In genomic region chr2:218271865-218272530, GRCh38 we compare ENCODE assay signal across 8 cellular contexts. TPM values are rescaled to one million over a fixed set of nuclear protein-coding genes. Genes with fewer than 3 reads are reported as not detected.
DNase-seq lines count a peak whose midpoint lies in the region; TF ChIP-seq lines count a peak whose summit lies in the region.

No MANE protein-coding gene starts in this region.

- H3K4me3 ChIP-seq in liver (ENCODE audit: low read depth in 1 of 3, low read length in 3 of 3) (no peak overlapping the region), testis (no peak overlapping the region)

- WGBS in liver = 65% methylated on average over 5 of the region's 5 CpGs
- WGBS in testis, 2 donors = 44 to 49% methylated on average over 4 to 5 of the region's 5 CpGs

- no peak for TF ChIP-seq CTCF in liver (IDR thresholded peaks at IDR 0.05; ENCODE audit: low read depth, low read length, missing input control)
- TF ChIP-seq CTCF in testis (IDR thresholded peaks at IDR 0.05) = no peak

- H3K9ac ChIP-seq in liver (ENCODE audit: low read depth in 1 of 2, low read length in 2 of 2) = no peak overlapping the region

- peaks cover 8 to 34% (median 32%) of the 10 kb centered on the region in 4 donors for H3K36me3 ChIP-seq in liver (ENCODE audit: control insufficient read depth in 4 of 4, insufficient read depth in 3 of 4, low read depth in 1 of 4, low read length in 3 of 4)
- H3K36me3 ChIP-seq in testis (ENCODE audit: low read depth, missing control alignments) = no peaks in the 10 kb centered on the region

- H3K9me3 ChIP-seq in liver (ENCODE audit: control insufficient read depth in 4 of 4, low read length in 3 of 4) = no peaks in the 10 kb centered on the region
- H3K9me3 ChIP-seq in testis = no peaks in the 10 kb centered on the region

- peak overlapping the region; percentile 97 for H3K27ac Mint-ChIP-seq in activated T-cell treated with anti-CD3 and anti-CD28 coated beads, Interleukin-2, amount 50 U/mL, for 24 hours
- H3K27ac Mint-ChIP-seq in activated naive CD8-positive, alpha-beta T cell treated with anti-CD3 and anti-CD28 coated beads for 36 hours = peak overlapping the region; percentile 21

- H3K27ac ChIP-seq in liver (ENCODE audit: low read depth in 1 of 2, low read length in 2 of 2) (peak overlapping the region; percentile 35 to 49), testis (peak overlapping the region; percentile 21 to 56)

- H3K4me1 Mint-ChIP-seq in activated T-cell treated with anti-CD3 and anti-CD28 coated beads, Interleukin-2, amount 50 U/mL, for 24 hours (ENCODE audit: low read depth) = peaks cover 39% of the 10 kb centered on the region
- peaks cover 39% of the 10 kb centered on the region for H3K4me1 Mint-ChIP-seq in activated naive CD8-positive, alpha-beta T cell treated with anti-CD3 and anti-CD28 coated beads for 36 hours

- no peaks in the 10 kb centered on the region for H3K27me3 ChIP-seq in liver (ENCODE audit: control insufficient read depth in 4 of 4, insufficient read depth in 4 of 4, low read length in 3 of 4)
- no peaks in the 10 kb centered on the region for H3K27me3 ChIP-seq in testis

- intact Hi-C loops in testis (cut with DNase I; ENCODE audit: low total_unique reads) = no loop called here

- no peak for TF ChIP-seq RAD21 in liver (IDR thresholded peaks at IDR 0.05)

- H3K36me3 Mint-ChIP-seq in activated T-cell treated with anti-CD3 and anti-CD28 coated beads, Interleukin-2, amount 50 U/mL, for 24 hours (ENCODE audit: low read depth) = peaks cover 80% of the 10 kb centered on the region
- H3K36me3 Mint-ChIP-seq in activated naive CD8-positive, alpha-beta T cell treated with anti-CD3 and anti-CD28 coated beads for 36 hours = peaks cover 13% of the 10 kb centered on the region

- H3K27me3 Mint-ChIP-seq in activated T-cell treated with anti-CD3 and anti-CD28 coated beads, Interleukin-2, amount 50 U/mL, for 24 hours = no peaks in the 10 kb centered on the region
- H3K27me3 Mint-ChIP-seq in activated naive CD8-positive, alpha-beta T cell treated with anti-CD3 and anti-CD28 coated beads for 36 hours = no peaks in the 10 kb centered on the region

- no peak for DNase-seq in activated T-cell treated with anti-CD3 and anti-CD28 coated beads, Interleukin-2, amount 50 U/mL, for 24 hours
- no peak for DNase-seq in activated T-cell treated with anti-CD3 and anti-CD28 coated beads, Interleukin-2, amount 50 U/mL, for 1 hour
- no peak for DNase-seq in activated naive CD8-positive, alpha-beta T cell treated with anti-CD3 and anti-CD28 coated beads for 36 hours
- DNase-seq in testis = no peak
- DNase-seq in NCI-H1694 treated with DMSO at 0.1 percent for 48 hours (lab: John Stamatoyannopoulos, UW) = no peak
- no peak for DNase-seq in NCI-H2171 (lab: John Stamatoyannopoulos, UW)
- DNase-seq in NCI-H524 (lab: John Stamatoyannopoulos, UW) = no peak

- no peaks in the 10 kb centered on the region for H3K9me3 Mint-ChIP-seq in activated T-cell treated with anti-CD3 and anti-CD28 coated beads, Interleukin-2, amount 50 U/mL, for 24 hours
- no peaks in the 10 kb centered on the region for H3K9me3 Mint-ChIP-seq in activated naive CD8-positive, alpha-beta T cell treated with anti-CD3 and anti-CD28 coated beads for 36 hours

- peak overlapping the region; percentile 90 for H3K4me3 Mint-ChIP-seq in activated T-cell treated with anti-CD3 and anti-CD28 coated beads, Interleukin-2, amount 50 U/mL, for 24 hours
- H3K4me3 Mint-ChIP-seq in activated naive CD8-positive, alpha-beta T cell treated with anti-CD3 and anti-CD28 coated beads for 36 hours = peak overlapping the region; percentile 94

- TF ChIP-seq POLR2A in testis (IDR thresholded peaks at IDR 0.05) = no peak

- H3K4me1 ChIP-seq in liver (ENCODE audit: control insufficient read depth in 4 of 4, insufficient read depth in 4 of 4, low read length in 3 of 4) (peaks cover 2 to 37% (median 29%) of the 10 kb centered on the region in 4 donors), testis (peaks cover 30% of the 10 kb centered on the region)

TF ChIP-seq in liver, 16 proteins besides CTCF, POLR2A, EP300 and RAD21:
- TF ChIP-seq FOXA1 (IDR thresholded peaks at IDR 0.05) (no peak), HNF4A (conservative IDR thresholded peaks at IDR 0.05) (no peak), EGR1 (IDR thresholded peaks at IDR 0.05; ENCODE audit: low read depth in 2 of 2) (no peak), NR2F2 (IDR thresholded peaks at IDR 0.05) (no peak), TAF1 (conservative IDR thresholded peaks at IDR 0.05) (no peak), GABPA (IDR thresholded peaks at IDR 0.05 in 1 of 2, conservative IDR thresholded peaks at IDR 0.05 in 1 of 2) (no peak), RXRA (IDR thresholded peaks at IDR 0.05) (no peak)
- TF ChIP-seq, protein P1, sequence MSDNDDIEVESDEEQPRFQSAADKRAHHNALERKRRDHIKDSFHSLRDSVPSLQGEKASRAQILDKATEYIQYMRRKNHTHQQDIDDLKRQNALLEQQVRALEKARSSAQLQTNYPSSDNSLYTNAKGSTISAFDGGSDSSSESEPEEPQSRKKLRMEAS (IDR thresholded peaks at IDR 0.05) = no peak
- TF ChIP-seq, protein P2, sequence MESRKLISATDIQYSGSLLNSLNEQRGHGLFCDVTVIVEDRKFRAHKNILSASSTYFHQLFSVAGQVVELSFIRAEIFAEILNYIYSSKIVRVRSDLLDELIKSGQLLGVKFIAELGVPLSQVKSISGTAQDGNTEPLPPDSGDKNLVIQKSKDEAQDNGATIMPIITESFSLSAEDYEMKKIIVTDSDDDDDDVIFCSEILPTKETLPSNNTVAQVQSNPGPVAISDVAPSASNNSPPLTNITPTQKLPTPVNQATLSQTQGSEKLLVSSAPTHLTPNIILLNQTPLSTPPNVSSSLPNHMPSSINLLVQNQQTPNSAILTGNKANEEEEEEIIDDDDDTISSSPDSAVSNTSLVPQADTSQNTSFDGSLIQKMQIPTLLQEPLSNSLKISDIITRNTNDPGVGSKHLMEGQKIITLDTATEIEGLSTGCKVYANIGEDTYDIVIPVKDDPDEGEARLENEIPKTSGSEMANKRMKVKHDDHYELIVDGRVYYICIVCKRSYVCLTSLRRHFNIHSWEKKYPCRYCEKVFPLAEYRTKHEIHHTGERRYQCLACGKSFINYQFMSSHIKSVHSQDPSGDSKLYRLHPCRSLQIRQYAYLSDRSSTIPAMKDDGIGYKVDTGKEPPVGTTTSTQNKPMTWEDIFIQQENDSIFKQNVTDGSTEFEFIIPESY (IDR thresholded peaks at IDR 0.05) = no peak

RNA-seq across cellular contexts. Expression of gene PNKD, which starts 1.7 kb away (rescaled TPM):
- total RNA-seq in activated naive CD8-positive, alpha-beta T cell treated with anti-CD3 and anti-CD28 coated beads for 36 hours = 10 to 100 TPM; 23.6 to 25.1 TPM
- total RNA-seq in liver = 10 to 100 TPM; 28.5 to 68.6 TPM
- 100 to 1,000 TPM; 121 to 161 TPM for polyA plus RNA-seq in liver
- 10 to 100 TPM; 79.3 to 84.2 TPM for total RNA-seq in testis
- 90.7 TPM for polyA plus RNA-seq in testis (ENCODE audit: insufficient read depth, low read depth, low replicate concordance)

RNA-seq across cellular contexts. Expression of gene AAMP, which starts 2.1 kb away (rescaled TPM):
- total RNA-seq in activated naive CD8-positive, alpha-beta T cell treated with anti-CD3 and anti-CD28 coated beads for 36 hours = 10 to 100 TPM; 94.6 to 97.7 TPM
- total RNA-seq in liver (100 to 1,000 TPM in 1 of 2 donors, 10 to 100 TPM in 1; 79.9 to 116 TPM), testis (100 to 1,000 TPM; 154 to 177 TPM)
- polyA plus RNA-seq in liver (10 to 100 TPM; 63.6 to 69.2 TPM), testis (ENCODE audit: insufficient read depth, low read depth, low replicate concordance) (112 TPM)

RNA-seq across cellular contexts. Expression of gene GPBAR1, which starts 11.2 kb away (rescaled TPM):
- total RNA-seq in activated naive CD8-positive, alpha-beta T cell treated with anti-CD3 and anti-CD28 coated beads for 36 hours = under 1 TPM; 0.24 to 0.58 TPM
- total RNA-seq in liver (1 to 10 TPM in 1 of 2 donors, under 1 TPM in 1; 0.42 to 1.4 TPM), testis (1 to 10 TPM; 1.5 to 1.8 TPM)
- polyA plus RNA-seq in liver (1 to 10 TPM; 2.1 to 2.7 TPM), testis (ENCODE audit: insufficient read depth, low read depth, low replicate concordance) (3.4 TPM)

RNA-seq across cellular contexts. Expression of gene TMBIM1, which starts 20.3 kb away (rescaled TPM):
- total RNA-seq in activated naive CD8-positive, alpha-beta T cell treated with anti-CD3 and anti-CD28 coated beads for 36 hours = 10 to 100 TPM; 47.5 to 52.2 TPM
- 100 to 1,000 TPM; 122 to 133 TPM for total RNA-seq in liver
- 100 to 1,000 TPM in 1 of 2 donors, 10 to 100 TPM in 1; 61.8 to 106 TPM for polyA plus RNA-seq in liver
- 10 to 100 TPM; 59.9 to 81.0 TPM for total RNA-seq in testis
- 77.6 TPM for polyA plus RNA-seq in testis (ENCODE audit: insufficient read depth, low read depth, low replicate concordance)

RNA-seq across cellular contexts. Expression of gene ARPC2, which starts 55.0 kb away (rescaled TPM):
- total RNA-seq in activated naive CD8-positive, alpha-beta T cell treated with anti-CD3 and anti-CD28 coated beads for 36 hours = 100 to 1,000 TPM; 562 to 566 TPM
- total RNA-seq in liver (10 to 100 TPM; 58.1 to 74.7 TPM), testis (100 to 1,000 TPM; 255 to 271 TPM)
- polyA plus RNA-seq in liver (10 to 100 TPM; 72.8 to 83.6 TPM), testis (ENCODE audit: insufficient read depth, low read depth, low replicate concordance) (338 TPM)
